Comparison of ENCODE assay signal across 19 cellular contexts in genomic region chr7:92266415-92267241, GRCh38. TPM values are rescaled to one million over a fixed set of nuclear protein-coding genes. Genes with fewer than 3 reads are reported as not detected.
DNase-seq lines count a peak whose midpoint lies in the region; ATAC-seq, FAIRE-seq and TF ChIP-seq lines count a peak whose summit lies in the region.
"Had no signal": no experiment of that assay in that cellular context is flagged by ENCODE, and none has a peak within 500 bp of the region (broad histone marks: within the 10 kb centered on the region; RNA-seq: fewer than 3 reads in every experiment).

No MANE protein-coding gene starts in this region.

- H3K27me3 Mint-ChIP-seq in Caco-2 (ENCODE audit: insufficient read depth, unreplicated experiment): no peaks in the 10 kb centered on the region
- H3K27me3 Mint-ChIP-seq: CD4-positive, alpha-beta T cell had no signal

- peaks cover 6% of the 10 kb centered on the region for H3K9me3 Mint-ChIP-seq in Caco-2 (ENCODE audit: unreplicated experiment)
- H3K9me3 Mint-ChIP-seq: CD4-positive, alpha-beta T cell had no signal

- TF ChIP-seq CTCF in epithelial cell of esophagus (IDR thresholded peaks at IDR 0.05; ENCODE audit: insufficient read depth, low read depth, low read length, missing control alignments) (no peak), keratinocyte (optimal IDR thresholded peaks at IDR 0.05 in 1 of 3, IDR thresholded peaks at IDR 0.05 in 1 of 3, conservative IDR thresholded peaks at IDR 0.05 in 1 of 3; ENCODE audit: extremely low read depth in 1 of 3, insufficient read depth in 2 of 3, low read length in 3 of 3) (no peak), Caco-2 (IDR thresholded peaks at IDR 0.05; ENCODE audit: insufficient read depth in 1 of 2, low read depth in 1 of 2, low read length in 1 of 2, severe bottlenecking in 1 of 2, unreplicated experiment in 1 of 2) (no peak)

- no peak overlapping the region for H3K27ac Mint-ChIP-seq in Caco-2 (ENCODE audit: unreplicated experiment)
- H3K27ac Mint-ChIP-seq: CD4-positive, alpha-beta T cell had no signal

- H3K79me2 ChIP-seq in GM23248 (ENCODE audit: insufficient read depth) (peaks cover 100% of the 10 kb centered on the region), keratinocyte (ENCODE audit: control insufficient read depth, insufficient read depth, low read length) (peaks cover 60% of the 10 kb centered on the region)

- BruUV-seq in Caco-2 (replicated peaks; lab: Mats Ljungman, UMichigan): no TSS peak

- in situ Hi-C loops in GM23248 (cut with MboI): no loop called here

- H4K20me1 ChIP-seq in GM23248 (ENCODE audit: insufficient read depth): no peaks in the 10 kb centered on the region; the same call in 1 of the 2 replicates
- H4K20me1 ChIP-seq in keratinocyte (ENCODE audit: control insufficient read depth, extremely low read depth, insufficient read depth, low read length): no peaks in the 10 kb centered on the region

- no peak overlapping the region for H3K4me2 ChIP-seq in GM23248 (ENCODE audit: unreplicated experiment)
- H3K4me2 ChIP-seq in keratinocyte (ENCODE audit: control insufficient read depth, extremely low read depth, insufficient read depth, low read depth, low read length): peak overlapping the region; percentile 74
- H3K4me2 ChIP-seq: A549 had no signal

- WGBS in GM23248 (ENCODE audit: low coverage in 1 of 2, low lambda C conversion rate in 2 of 2, missing lambda C conversion rate in 2 of 2), 2 experiments: 88 to 89% methylated on average over 5 of the region's 5 CpGs

- H2AFZ ChIP-seq in GM23248 (no peak overlapping the region), keratinocyte (ENCODE audit: control insufficient read depth, low read length) (no peak overlapping the region)

- H3K4me3 ChIP-seq in GM23248 (no peak overlapping the region), epithelial cell of esophagus (ENCODE audit: low read length) (no peak overlapping the region), keratinocyte (ENCODE audit: control insufficient read depth in 2 of 3, extremely low read depth in 1 of 3, insufficient read depth in 2 of 3, low read depth in 1 of 3, low read length in 3 of 3) (peak overlapping the region in 1 of 3 experiments; percentile 33), Caco-2 (ENCODE audit: low read depth, low read length) (no peak overlapping the region)
- H3K4me3 ChIP-seq: A549, SK-N-MC had no signal

- CTCF ChIA-PET in Caco-2 (lab: Charles Lee): no interaction called here

- H3K36me3 ChIP-seq in GM23248 (ENCODE audit: low read depth) (no peaks in the 10 kb centered on the region), keratinocyte (ENCODE audit: control insufficient read depth in 2 of 2, extremely low read depth in 1 of 2, insufficient read depth in 2 of 2, low read length in 2 of 2) (no peaks in the 10 kb centered on the region), Caco-2 (ENCODE audit: control insufficient read depth, insufficient read depth, low read length) (no peaks in the 10 kb centered on the region)

- no peaks in the 10 kb centered on the region for H3K9me1 ChIP-seq in keratinocyte (ENCODE audit: control insufficient read depth, extremely low read depth, insufficient read depth, low read length)

- peak; percentile 40 for DNase-seq in GM23248
- peak; percentile 73 for DNase-seq in NCI-H226
- DNase-seq in epithelial cell of esophagus (ENCODE audit: low read depth): peak; percentile 73
- no peak for DNase-seq in keratinocyte (ENCODE audit: low read depth, low spot score)
- DNase-seq in DMS153 (lab: John Stamatoyannopoulos, UW): no peak
- no peak for DNase-seq in DMS53 treated with DMSO at 0.1 percent for 48 hours (lab: John Stamatoyannopoulos, UW; ENCODE audit: unreplicated experiment)
- no peak for DNase-seq in Caco-2
- DNase-seq: CD4-positive, alpha-beta T cell; DND-41; NCI-H1048; NCI-H146; NCI-H2081 treated with DMSO at 0.1 percent for 48 hours; NCI-H345; NCI-H526 treated with DMSO at 0.1 percent for 48 hours had no signal

- dilution Hi-C loops in keratinocyte (cut with MboI; ENCODE audit: extremely low pct_ligation_motif_present, low sequenced_read_pairs): no loop called here

- H3K27me3 ChIP-seq in GM23248 (replicated peaks; ENCODE audit: insufficient read depth) (no peaks in the 10 kb centered on the region), keratinocyte (ENCODE audit: control insufficient read depth, extremely low read depth, insufficient read depth, low read length) (no peaks in the 10 kb centered on the region), Caco-2 (replicated peaks; ENCODE audit: control insufficient read depth, insufficient read depth, low read length) (no peaks in the 10 kb centered on the region)

- H3K9me3 ChIP-seq in GM23248 (ENCODE audit: low read depth) (no peaks in the 10 kb centered on the region), keratinocyte (ENCODE audit: control insufficient read depth, low read depth, low read length) (no peaks in the 10 kb centered on the region), Caco-2 (peaks cover 11% of the 10 kb centered on the region; the same call in 1 of the 2 replicates)

- POLR2A ChIA-PET in Caco-2 (lab: Charles Lee): no interaction called here

- H3K27ac ChIP-seq in GM23248 (no peak overlapping the region), keratinocyte (ENCODE audit: control insufficient read depth, insufficient read depth, low read length) (peak overlapping the region; percentile 51)
- H3K27ac ChIP-seq: A549, SK-N-MC had no signal

- intact Hi-C loops in Caco-2 (cut with micrococcal nuclease; ENCODE audit: unreplicated experiment): no loop called here

- H3K4me3 Mint-ChIP-seq in Caco-2 (ENCODE audit: unreplicated experiment): no peak overlapping the region
- H3K4me3 Mint-ChIP-seq: CD4-positive, alpha-beta T cell had no signal

- peaks cover 4% of the 10 kb centered on the region for H3K4me1 Mint-ChIP-seq in Caco-2 (ENCODE audit: low read depth, unreplicated experiment)

- ATAC-seq in HG02610 (IDR thresholded peaks at IDR 0.05; ENCODE audit: unreplicated experiment): no peak
- ATAC-seq: A549, Right ventricle myocardium inferior had no signal

- peak; percentile 89 for FAIRE-seq in keratinocyte (lab: Jason Lieb, UNC)
- FAIRE-seq: A549, H1 had no signal

- H3F3A ChIP-seq in GM23248 (ENCODE audit: insufficient read depth): 0 out of 2 replicates have a peak, but pooled peaks cover 18% of the 10 kb centered on the region

- no peaks in the 10 kb centered on the region for H3K9me2 ChIP-seq in GM23248 (ENCODE audit: insufficient read depth)

- H3K4me1 ChIP-seq in GM23248 (ENCODE audit: insufficient read depth) (peaks cover 8% of the 10 kb centered on the region; the same call in 1 of the 2 replicates), keratinocyte (ENCODE audit: control insufficient read depth, extremely low read depth, insufficient read depth, low read length) (peaks cover 13% of the 10 kb centered on the region), Caco-2 (no peaks in the 10 kb centered on the region)
- H3K4me1 ChIP-seq: A549 had no signal

- H3K9ac ChIP-seq in GM23248 (no peak overlapping the region), keratinocyte (ENCODE audit: control insufficient read depth, extremely low read depth, insufficient read depth, low read length) (peak overlapping the region; percentile 25)

- H3K36me3 Mint-ChIP-seq in Caco-2 (ENCODE audit: insufficient read depth, unreplicated experiment): peaks cover 2% of the 10 kb centered on the region

RNA-seq across cellular contexts. Expression of gene ANKIB1, which starts 20.9 kb away (rescaled TPM):
- total RNA-seq in GM23248 (2014; rRNA removed; shearing (Covaris generic)): 36.7 and 43.1 TPM in 2 replicates
- polyA plus RNA-seq in GM23248 (2016; fragmentation: Nextera tagmentation; extraction: Ambion mirVana): 12.6 and 12.9 TPM in 2 replicates
- 28.4 to 37.7 TPM (median 37.0 TPM) in 3 replicates for polyA plus RNA-seq in keratinocyte
- polyA plus RNA-seq in keratinocyte (2011; ENCODE audit: low read depth): 23.6 TPM
- polyA plus RNA-seq in keratinocyte (2011; cell fraction: cytosol; rRNA removed): 22.3 and 37.9 TPM in 2 replicates
- 49.2 and 56.3 TPM in 2 replicates for polyA plus RNA-seq in keratinocyte (2011; cell fraction: nucleus; rRNA removed)
- 16.7 and 24.2 TPM in 2 replicates for polyA plus RNA-seq in keratinocyte (2012; ENCODE audit: low replicate concordance)
- polyA minus RNA-seq in keratinocyte: 43.8 to 63.0 TPM (median 62.0 TPM) in 3 replicates
- 46.4 TPM for polyA minus RNA-seq in keratinocyte (2011; cell fraction: cytosol; rRNA and poly(A)+ RNA removed)
- 38.4 and 71.8 TPM in 2 replicates for polyA minus RNA-seq in keratinocyte (2011; cell fraction: nucleus; rRNA and poly(A)+ RNA removed)
- total RNA-seq in Caco-2 (2022): 56.6 and 57.2 TPM in 2 replicates

RNA-seq across cellular contexts. Expression of gene KRIT1, which starts 20.9 kb away (rescaled TPM):
- total RNA-seq in GM23248 (2014; rRNA removed; shearing (Covaris generic)): 29.5 and 61.8 TPM in 2 replicates
- polyA plus RNA-seq in GM23248 (2016; fragmentation: Nextera tagmentation; extraction: Ambion mirVana) (18.0 and 29.7 TPM in 2 replicates), keratinocyte (33.3 to 39.5 TPM (median 35.6 TPM) in 3 replicates)
- 14.3 TPM for polyA plus RNA-seq in keratinocyte (2011; ENCODE audit: low read depth)
- polyA plus RNA-seq in keratinocyte (2011; cell fraction: cytosol; rRNA removed): 20.0 and 37.8 TPM in 2 replicates
- 45.2 and 63.6 TPM in 2 replicates for polyA plus RNA-seq in keratinocyte (2011; cell fraction: nucleus; rRNA removed)
- polyA plus RNA-seq in keratinocyte (2012; ENCODE audit: low replicate concordance): 13.5 and 18.9 TPM in 2 replicates
- 22.5 to 58.3 TPM (median 33.0 TPM) in 3 replicates for polyA minus RNA-seq in keratinocyte
- polyA minus RNA-seq in keratinocyte (2011; cell fraction: cytosol; rRNA and poly(A)+ RNA removed): 15.2 TPM
- polyA minus RNA-seq in keratinocyte (2011; cell fraction: nucleus; rRNA and poly(A)+ RNA removed): 26.9 and 45.7 TPM in 2 replicates
- 50.3 and 54.4 TPM in 2 replicates for total RNA-seq in Caco-2 (2022)

Comparison
In these comparisons a context has a peak if more than half of its experiments do, and no peak if none do; other contexts are left out.
1. DNase-seq: peak in GM23248 (single experiment), NCI-H226 (single experiment) and epithelial cell of esophagus (single experiment); none in keratinocyte (single experiment), DMS153 (single experiment), DMS53 treated with DMSO at 0.1 percent for 48 hours (single experiment) and Caco-2 (0 of 2).